2 cellular contexts compared by ENCODE assay signal in the genomic region with DNA sequence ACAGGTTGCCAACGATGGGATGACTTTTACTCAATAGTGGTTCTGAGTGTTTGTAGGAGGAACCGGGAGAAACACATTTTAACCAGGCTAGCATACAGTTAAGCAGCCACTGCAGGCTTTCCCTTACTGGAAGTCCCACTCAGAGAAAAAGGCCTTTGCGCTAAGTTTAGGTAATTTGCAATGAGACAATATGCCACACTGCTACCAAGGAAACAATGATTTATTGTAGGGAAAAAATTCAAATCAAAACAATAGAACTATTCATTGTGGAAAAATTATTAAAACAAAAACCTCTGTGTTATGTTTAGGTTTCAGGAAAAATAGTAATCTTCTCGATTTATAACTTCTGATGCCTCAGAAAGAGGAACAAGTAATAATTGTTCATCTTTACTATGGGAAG.
TF ChIP-seq lines count a peak whose summit lies in the region.

No MANE protein-coding gene starts in this region.

TF ChIP-seq in endothelial cell of umbilical vein, 7 proteins besides CTCF, POLR2A, EP300 and RAD21:
- TF ChIP-seq POLR2AphosphoS5 (IDR thresholded peaks at IDR 0.05; ENCODE audit: insufficient read depth, low read depth, low read length) (no peak), FOS (IDR thresholded peaks at IDR 0.05; ENCODE audit: borderline replicate concordance, insufficient read depth, low read length) (no peak), JUN (IDR thresholded peaks at IDR 0.05; ENCODE audit: borderline replicate concordance, insufficient read depth, insufficient read length, low read depth) (no peak), MYC (IDR thresholded peaks at IDR 0.05; ENCODE audit: low read depth, low read length) (no peak), EZH2 (IDR thresholded peaks at IDR 0.05; ENCODE audit: borderline replicate concordance, low read depth, low read length, severe bottlenecking) (no peak), GATA2 (IDR thresholded peaks at IDR 0.05; ENCODE audit: insufficient read depth, insufficient read length, low read depth, low read length) (no peak)
- TF ChIP-seq, protein P1, sequence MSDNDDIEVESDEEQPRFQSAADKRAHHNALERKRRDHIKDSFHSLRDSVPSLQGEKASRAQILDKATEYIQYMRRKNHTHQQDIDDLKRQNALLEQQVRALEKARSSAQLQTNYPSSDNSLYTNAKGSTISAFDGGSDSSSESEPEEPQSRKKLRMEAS (IDR thresholded peaks at IDR 0.05; ENCODE audit: insufficient read depth, insufficient read length): no peak

TF ChIP-seq in GM23338, 12 proteins besides CTCF, POLR2A, EP300 and RAD21:
- TF ChIP-seq ZNF331 (CRISPR knock-in tag; IDR thresholded peaks at IDR 0.05; ENCODE audit: low read depth) (no peak), JUNB (IDR thresholded peaks at IDR 0.05; ENCODE audit: unreplicated experiment) (no peak), POLR2AphosphoS5 (IDR thresholded peaks at IDR 0.05; ENCODE audit: low read depth) (no peak), STAT1 (IDR thresholded peaks at IDR 0.05; ENCODE audit: unreplicated experiment) (no peak), EZH2phosphoT487 (IDR thresholded peaks at IDR 0.05; ENCODE audit: unreplicated experiment) (no peak), ZNF114 (CRISPR knock-in tag; IDR thresholded peaks at IDR 0.05) (no peak), ETS1 (IDR thresholded peaks at IDR 0.05) (no peak), REST (IDR thresholded peaks at IDR 0.05; ENCODE audit: unreplicated experiment) (no peak), NANOG (IDR thresholded peaks at IDR 0.05; ENCODE audit: borderline replicate concordance) (no peak), EZH2 (IDR thresholded peaks at IDR 0.05; ENCODE audit: low read depth, unreplicated experiment) (no peak), CREB1 (CRISPR knock-in tag; IDR thresholded peaks at IDR 0.05; ENCODE audit: low read depth) (no peak), ZNF462 (CRISPR knock-in tag; IDR thresholded peaks at IDR 0.05) (no peak)
TF ChIP-seq in GM23338: peak in this region for 0.
